8 cellular contexts compared by ENCODE assay signal in the genomic region with DNA sequence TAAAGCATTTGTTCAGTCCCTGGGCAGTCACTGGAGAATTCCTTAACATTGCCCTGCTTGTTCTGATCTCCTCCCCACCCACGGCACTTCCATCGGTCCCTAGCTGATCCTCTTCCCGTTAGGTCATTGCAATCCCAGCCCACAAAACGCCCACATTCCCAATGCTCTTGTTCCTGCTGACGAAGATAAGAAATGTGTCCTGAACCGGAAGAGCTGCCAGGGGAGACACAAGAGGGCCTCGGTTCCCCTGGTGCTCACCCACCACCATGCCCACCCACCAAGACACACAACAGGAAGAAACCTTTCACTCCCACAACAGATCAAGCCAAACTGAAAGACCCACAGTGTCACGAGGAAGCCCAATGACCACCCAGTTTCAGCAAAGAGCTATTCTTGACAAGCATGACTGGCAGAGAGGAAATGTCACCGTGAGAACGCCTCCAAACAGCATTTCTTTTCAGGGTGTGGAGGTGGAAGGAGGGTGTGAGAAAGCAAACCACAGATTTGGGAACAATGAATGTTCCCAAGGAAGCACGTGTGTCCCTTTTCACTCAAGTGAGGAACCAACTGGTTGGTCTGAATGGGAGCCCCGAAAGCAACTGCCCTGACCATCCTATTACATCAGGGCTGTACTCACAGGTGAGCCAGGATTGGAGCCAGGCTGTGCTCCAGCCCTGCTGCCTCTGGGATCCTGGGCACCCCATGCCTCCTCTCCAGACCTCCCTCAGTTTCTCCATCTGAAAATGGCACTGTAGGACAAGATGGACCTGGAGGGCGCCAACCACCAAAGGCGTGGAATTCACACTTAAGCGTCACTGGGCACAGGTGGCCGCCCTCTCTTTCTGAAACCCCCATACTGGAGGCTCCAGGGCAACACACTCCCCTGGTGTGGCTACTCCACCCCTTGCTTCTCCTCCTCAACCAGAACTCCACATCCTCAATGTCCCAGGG.
DNase-seq lines count a peak whose midpoint lies in the region; ATAC-seq and TF ChIP-seq lines count a peak whose summit lies in the region.

No MANE protein-coding gene starts in this region.

- TF ChIP-seq CTCF in IMR-90 (conservative IDR thresholded peaks at IDR 0.05; ENCODE audit: low read depth, low read length) (no peak), endodermal cell (conservative IDR thresholded peaks at IDR 0.05) (no peak), neural crest cell (conservative IDR thresholded peaks at IDR 0.05) (no peak)

- H3K79me1 ChIP-seq in IMR-90 (ENCODE audit: low read depth in 1 of 2, low read length in 2 of 2) = peaks cover 38 to 69% of the 10 kb centered on the region in 2 experiments

- intact Hi-C loops in IMR-90 (cut with micrococcal nuclease) = no loop called here

- H2BK5ac ChIP-seq in IMR-90 (ENCODE audit: low read depth, low read length, poor library complexity, severe bottlenecking) = peak overlapping the region; percentile 61

- H2AK5ac ChIP-seq in IMR-90 (ENCODE audit: low read depth, low read length) = peak overlapping the region; percentile 75

- H3K27ac Mint-ChIP-seq in T-helper 1 cell treated with Interleukin-12 subunit alpha and Interleukin-12 subunit beta and Interleukin-4 antibody, amounts not matched to agents 30 μg/mL and 1 μg/mL, for 36 hours = peak overlapping the region; percentile 64
- H3K27ac Mint-ChIP-seq in endodermal cell (peak overlapping the region; percentile 52), neural crest cell (ENCODE audit: unreplicated experiment) (peak overlapping the region; percentile 79)

- H3K36me3 ChIP-seq in IMR-90 (ENCODE audit: control insufficient read depth, insufficient read depth, low read length) (peaks cover 24% of the 10 kb centered on the region), endodermal cell (ENCODE audit: control insufficient read depth, insufficient read depth, low read length) (peaks cover 84% of the 10 kb centered on the region)

- peaks cover 22% of the 10 kb centered on the region for H3K4me1 Mint-ChIP-seq in T-helper 1 cell treated with Interleukin-12 subunit alpha and Interleukin-12 subunit beta and Interleukin-4 antibody, amounts not matched to agents 30 μg/mL and 1 μg/mL, for 36 hours (ENCODE audit: low read depth)
- H3K4me1 Mint-ChIP-seq in endodermal cell = peaks cover 2% of the 10 kb centered on the region
- H3K4me1 Mint-ChIP-seq in neural crest cell = peaks cover 18% of the 10 kb centered on the region

- 89% methylated on average over 3 of the region's 16 CpGs; no CpG with 5 or more reads in 1 of the 2 experiments for WGBS in IMR-90 (ENCODE audit: extremely low coverage in 2 of 2, insufficient read length in 1 of 2), 2 experiments
- WGBS in endodermal cell (ENCODE audit: insufficient coverage in 1 of 2, insufficient read length in 1 of 2), 2 experiments = 89 to 94% methylated on average over 10 to 16 of the region's 16 CpGs

- peak overlapping the region; percentile 8; the same call in 1 of the 2 replicates for H3K18ac ChIP-seq in IMR-90 (ENCODE audit: low read depth, low read length)

- H3K9me1 ChIP-seq in IMR-90 (ENCODE audit: insufficient read depth, low read length) = peaks cover 18% of the 10 kb centered on the region

- no peak for TF ChIP-seq RAD21 in IMR-90 (IDR thresholded peaks at IDR 0.05; ENCODE audit: low read length)

- H4K8ac ChIP-seq in IMR-90 (ENCODE audit: low read depth in 2 of 2, low read length in 2 of 2) = peak overlapping the region; percentile 20 to 62; a peak in 3 of 4 replicates

- peak overlapping the region; percentile 83 for H3K23ac ChIP-seq in IMR-90 (ENCODE audit: low read depth, low read length)

- ATAC-seq in IMR-90 (ENCODE audit: low read depth) (peak; percentile 7; the same call in 1 of the 2 replicates), HG03139 (IDR thresholded peaks at IDR 0.05; ENCODE audit: unreplicated experiment) (no peak), HG03045 (IDR thresholded peaks at IDR 0.05; ENCODE audit: unreplicated experiment) (no peak)

- H3K4ac ChIP-seq in IMR-90 (ENCODE audit: low read depth, low read length) = peak overlapping the region; percentile 77

- H4K91ac ChIP-seq in IMR-90 (ENCODE audit: insufficient read depth, low read depth, low read length) = peak overlapping the region; percentile 50

- no peak overlapping the region for H3K56ac ChIP-seq in IMR-90 (ENCODE audit: extremely low read depth, insufficient read depth, low read length)

- peak overlapping the region; percentile 15 for H2AFZ ChIP-seq in IMR-90 (replicated peaks; ENCODE audit: low read length, poor library complexity)

- no peak overlapping the region for H3K4me3 Mint-ChIP-seq in T-helper 1 cell treated with Interleukin-12 subunit alpha and Interleukin-12 subunit beta and Interleukin-4 antibody, amounts not matched to agents 30 μg/mL and 1 μg/mL, for 36 hours
- H3K4me3 Mint-ChIP-seq in endodermal cell = no peak overlapping the region
- H3K4me3 Mint-ChIP-seq in neural crest cell = no peak overlapping the region

- no peak overlapping the region for H3K4me2 ChIP-seq in IMR-90 (ENCODE audit: low read depth, low read length)

- CTCF ChIA-PET in IMR-90 (lab: Yijun Ruan, JAX) = interaction anchor here (0.9 to 1.1 kb wide), 2 partner anchors 16 to 125 kb away, joined by 3 read pairs; no protein-coding TSS in a partner anchor

- H3K27me3 ChIP-seq in IMR-90 (ENCODE audit: control insufficient read depth, insufficient read depth, low read length) (no peaks in the 10 kb centered on the region), endodermal cell (ENCODE audit: control insufficient read depth, insufficient read depth, low read length, poor library complexity, severe bottlenecking) (no peaks in the 10 kb centered on the region)

- H3K36me3 Mint-ChIP-seq in T-helper 1 cell treated with Interleukin-12 subunit alpha and Interleukin-12 subunit beta and Interleukin-4 antibody, amounts not matched to agents 30 μg/mL and 1 μg/mL, for 36 hours (ENCODE audit: low read depth) = peaks cover 25% of the 10 kb centered on the region
- H3K36me3 Mint-ChIP-seq in endodermal cell (ENCODE audit: low read depth) = peaks cover 67% of the 10 kb centered on the region
- H3K36me3 Mint-ChIP-seq in neural crest cell (ENCODE audit: low read depth) = peaks cover 32% of the 10 kb centered on the region

- H3K9me3 Mint-ChIP-seq in T-helper 1 cell treated with Interleukin-12 subunit alpha and Interleukin-12 subunit beta and Interleukin-4 antibody, amounts not matched to agents 30 μg/mL and 1 μg/mL, for 36 hours = no peaks in the 10 kb centered on the region
- H3K9me3 Mint-ChIP-seq in endodermal cell (no peaks in the 10 kb centered on the region), neural crest cell (no peaks in the 10 kb centered on the region)

- H3K14ac ChIP-seq in IMR-90 (replicated peaks; ENCODE audit: low read depth, low read length) = peak overlapping the region; percentile 37; the same call in 1 of the 2 replicates

- peak overlapping the region; percentile 31 for H2AK9ac ChIP-seq in IMR-90 (replicated peaks; ENCODE audit: low read depth, low read length, poor library complexity)

- H3K9ac ChIP-seq in IMR-90 (ENCODE audit: low read depth, low read length) (no peak overlapping the region), endodermal cell (ENCODE audit: extremely low read depth, low read length, poor library complexity, severe bottlenecking) (no peak overlapping the region)

- no peak overlapping the region for H3K4me3 ChIP-seq in IMR-90 (ENCODE audit: insufficient read depth, low read depth, low read length)
- H3K4me3 ChIP-seq in endodermal cell (ENCODE audit: low read length) = no peak overlapping the region

- peaks cover 8% of the 10 kb centered on the region; the same call in 1 of the 2 replicates for H4K20me1 ChIP-seq in IMR-90 (ENCODE audit: insufficient read depth, low read length)

- in situ Hi-C loops in IMR-90 (cut with MboI; ENCODE audit: low sequenced_read_pairs) = no loop called here

- peak overlapping the region; percentile 33; the same call in 1 of the 2 replicates for H2BK120ac ChIP-seq in IMR-90 (ENCODE audit: low read depth, low read length)

- H3K27me3 Mint-ChIP-seq in T-helper 1 cell treated with Interleukin-12 subunit alpha and Interleukin-12 subunit beta and Interleukin-4 antibody, amounts not matched to agents 30 μg/mL and 1 μg/mL, for 36 hours (ENCODE audit: low read depth) = no peaks in the 10 kb centered on the region
- no peaks in the 10 kb centered on the region for H3K27me3 Mint-ChIP-seq in endodermal cell (ENCODE audit: insufficient read depth)
- no peaks in the 10 kb centered on the region for H3K27me3 Mint-ChIP-seq in neural crest cell (ENCODE audit: low read depth)

- H3K9me3 ChIP-seq in IMR-90 (ENCODE audit: control insufficient read depth, insufficient read depth, low read length) = no peaks in the 10 kb centered on the region
- peaks cover 5% of the 10 kb centered on the region for H3K9me3 ChIP-seq in endodermal cell (ENCODE audit: control insufficient read depth, low read length)

- dilution Hi-C loops in IMR-90 (cut with HindIII; ENCODE audit: low sequenced_read_pairs, unreplicated experiment) = loop anchor here (25.0 kb wide), 1 partner anchor 128 kb away; no protein-coding TSS in a partner anchor

- POLR2A ChIA-PET in IMR-90 (lab: Charles Lee; ENCODE audit: unreplicated experiment) = no interaction called here

- no peak for TF ChIP-seq POLR2A in IMR-90 (IDR thresholded peaks at IDR 0.05; ENCODE audit: low read depth, low read length)

- peak overlapping the region; percentile 10; the same call in 1 of the 2 replicates for H3K27ac ChIP-seq in IMR-90 (ENCODE audit: insufficient read depth, low read length)
- peak overlapping the region; percentile 66 for H3K27ac ChIP-seq in endodermal cell (ENCODE audit: low read depth, low read length)

- H2BK20ac ChIP-seq in IMR-90 (ENCODE audit: low read depth, low read length) = 0 out of 2 replicates have a peak overlapping the region, but pooled peaks have one; percentile 20

- peak overlapping the region; percentile 62 for H4K5ac ChIP-seq in IMR-90 (ENCODE audit: low read depth, low read length)

- H3K4me1 ChIP-seq in IMR-90 (ENCODE audit: control insufficient read depth, insufficient read depth, low read length) (peaks cover 10% of the 10 kb centered on the region), endodermal cell (ENCODE audit: control insufficient read depth, insufficient read depth, low read length) (no peaks in the 10 kb centered on the region)

- DNase-seq in T-helper 1 cell (no peak), IMR-90 (peak; percentile 63), endodermal cell (no peak), neural crest cell (ENCODE audit: low read depth, low spot score) (no peak), superior temporal gyrus (ENCODE audit: extremely low spot score) (no peak)

- BruUV-seq in IMR-90 (replicated peaks; lab: Mats Ljungman, UMichigan) = no TSS peak

- H2BK15ac ChIP-seq in IMR-90 (ENCODE audit: low read depth, low read length) = peak overlapping the region; percentile 39; the same call in 1 of the 3 replicates

TF ChIP-seq in IMR-90, 13 proteins besides CTCF, POLR2A, EP300 and RAD21:
- no peak for TF ChIP-seq RFX5 (IDR thresholded peaks at IDR 0.05; ENCODE audit: low read depth, low read length)
